9 cellular contexts compared by ENCODE assay signal in the genomic region with DNA sequence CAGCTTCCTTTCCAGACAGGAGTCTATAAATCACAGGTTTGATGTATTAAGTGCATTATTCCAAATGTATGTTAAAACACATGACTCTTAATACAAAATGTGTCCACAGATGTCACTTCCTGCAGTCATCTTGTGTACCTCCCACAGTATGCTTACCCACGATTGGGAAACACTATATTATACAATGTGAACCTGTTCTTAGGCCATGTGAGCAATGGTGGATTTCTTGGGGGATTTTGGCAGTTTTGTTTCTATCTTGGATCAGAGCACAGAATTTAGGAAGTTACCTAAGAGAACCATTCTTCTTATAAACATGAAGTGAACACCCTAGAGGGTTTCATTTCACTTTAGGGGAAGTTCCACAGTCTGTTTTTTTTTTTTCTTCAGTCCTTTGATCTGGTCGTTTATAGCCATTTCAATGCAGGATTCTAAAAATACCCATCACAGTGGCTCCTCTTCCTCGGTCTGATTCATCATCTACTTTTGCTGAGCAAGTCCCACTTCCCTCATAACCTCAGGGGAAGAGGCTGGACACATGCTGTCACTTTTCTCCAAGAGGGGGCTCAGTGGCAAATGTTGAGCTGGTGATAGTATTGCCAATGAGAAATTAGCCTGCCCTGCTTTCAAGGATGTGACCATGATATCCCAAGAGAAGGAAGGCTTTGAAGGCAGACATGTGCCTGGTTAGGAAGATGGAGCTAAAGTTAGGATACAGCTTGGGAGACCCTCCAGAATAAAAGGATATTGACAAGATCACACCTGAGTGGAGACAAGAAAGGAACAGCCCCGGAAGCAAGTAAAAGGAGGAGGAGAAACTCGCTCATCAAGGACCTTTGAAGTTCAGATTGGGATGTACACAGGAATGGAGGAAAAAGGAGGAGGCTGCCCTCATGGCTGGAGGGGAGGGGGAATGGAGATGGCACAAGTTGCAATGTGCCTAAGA. TPM values are rescaled to one million over a fixed set of nuclear protein-coding genes. Genes with fewer than 3 reads are reported as not detected.
DNase-seq lines count a peak whose midpoint lies in the region; ATAC-seq and TF ChIP-seq lines count a peak whose summit lies in the region.
"Had no signal": no experiment of that assay in that cellular context is flagged by ENCODE, and none has a peak within 500 bp of the region (broad histone marks: within the 10 kb centered on the region; RNA-seq: fewer than 3 reads in every experiment).

No MANE protein-coding gene starts in this region.

- TF ChIP-seq CTCF in GM12875 (IDR thresholded peaks at IDR 0.05; ENCODE audit: borderline replicate concordance, insufficient read depth, low read depth, low read length) = no peak
- no peak for TF ChIP-seq CTCF in fibroblast of pulmonary artery (IDR thresholded peaks at IDR 0.05; ENCODE audit: low read length, missing control alignments)
- TF ChIP-seq CTCF in sigmoid colon (IDR thresholded peaks at IDR 0.05) = no peak

- TF ChIP-seq POLR2A in sigmoid colon (IDR thresholded peaks at IDR 0.05) = no peak

- H3K9me3 ChIP-seq in aorta (ENCODE audit: control insufficient read depth, low read length) (no peaks in the 10 kb centered on the region), sigmoid colon (no peaks in the 10 kb centered on the region)
- H3K9me3 ChIP-seq: heart right ventricle had no signal

- ATAC-seq in GM21529 (IDR thresholded peaks at IDR 0.05; ENCODE audit: unreplicated experiment) = peak; percentile 40
- ATAC-seq in aorta (ENCODE audit: low FRiP score) = no peak

- DNase-seq in KBM-7 (peak; percentile 84), fibroblast of pulmonary artery (ENCODE audit: low read depth) (peak; percentile 3), cerebellar nuclear complex (lab: John Stamatoyannopoulos, UW) (no peak), amygdala (lab: John Stamatoyannopoulos, UW) (no peak), aorta (no peak), sigmoid colon (no peak)
- DNase-seq: heart right ventricle had no signal

- in situ Hi-C loops in KBM-7 (cut with MboI; ENCODE audit: low pct_unique_long_range_greater_than_20kb, low sequenced_read_pairs) = no loop called here

- peak overlapping the region; percentile 47 for H3K4me3 ChIP-seq in GM12875 (ENCODE audit: low read depth, low read length)
- no peak overlapping the region for H3K4me3 ChIP-seq in fibroblast of pulmonary artery (replicated peaks; ENCODE audit: low read depth, low read length)
- no peak overlapping the region for H3K4me3 ChIP-seq in aorta (ENCODE audit: low read length in 2 of 2)
- no peak overlapping the region for H3K4me3 ChIP-seq in sigmoid colon
- H3K4me3 ChIP-seq: heart right ventricle had no signal

- 67 to 75% methylated on average over 5 of the region's 5 CpGs for whole genome bisulfite sequencing in aorta, 2 donors
- 28 to 35% methylated on average over 5 of the region's 5 CpGs for WGBS in sigmoid colon, 2 donors

- no peaks in the 10 kb centered on the region for H3K27me3 ChIP-seq in aorta (ENCODE audit: control insufficient read depth in 1 of 2, insufficient read depth in 2 of 2, low read length in 1 of 2)
- no peaks in the 10 kb centered on the region for H3K27me3 ChIP-seq in sigmoid colon
- H3K27me3 ChIP-seq: heart right ventricle had no signal

- H3K4me1 ChIP-seq in aorta (ENCODE audit: control insufficient read depth in 1 of 2, insufficient read depth in 2 of 2, low read length in 2 of 2) = peaks cover 0 to 1% of the 10 kb centered on the region in 2 donors
- H3K4me1 ChIP-seq in sigmoid colon = peaks cover 0 to 5% (median 0%) of the 10 kb centered on the region in 4 donors

- H3K36me3 ChIP-seq in aorta (ENCODE audit: control insufficient read depth in 1 of 2, insufficient read depth in 2 of 2, low read length in 1 of 2) (no peaks in the 10 kb centered on the region), sigmoid colon (no peaks in the 10 kb centered on the region)

- TF ChIP-seq EP300 in sigmoid colon (IDR thresholded peaks at IDR 0.05) = no peak

- intact Hi-C loops in aorta (cut with DNase I) (no loop called here), sigmoid colon (cut with DNase I) (no loop called here)

- H3K27ac ChIP-seq in aorta (ENCODE audit: low read depth in 1 of 2, low read length in 2 of 2) (no peak overlapping the region), sigmoid colon (no peak overlapping the region)

RNA-seq across cellular contexts. Expression of gene PLEK, which starts 22.6 kb away (rescaled TPM):
- total RNA-seq in aorta = 10 to 100 TPM; 14.6 to 32.9 TPM
- 10 to 100 TPM in 1 of 2 donors, 1 to 10 TPM in 1; 3.3 to 12.3 TPM for polyA plus RNA-seq in aorta
- 10 to 100 TPM in 2 of 4 donors, 1 to 10 TPM in 2; 5.8 to 15.2 (median 10.3) TPM for total RNA-seq in sigmoid colon
- polyA plus RNA-seq in sigmoid colon = 10 to 100 TPM; 12.5 to 16.8 (median 12.6) TPM

Comparison
In these comparisons a context has a peak if more than half of its experiments do, and no peak if none do; other contexts are left out.
1. DNase-seq: peak in KBM-7 (single experiment) and fibroblast of pulmonary artery (single experiment); none in cerebellar nuclear complex (0 of 2), amygdala (0 of 56), aorta (0 of 2) and sigmoid colon (single experiment).